Comparison of ENCODE assay signal across 8 cellular contexts in genomic region chr5:173707392-173707791, GRCh38.
DNase-seq lines count a peak whose midpoint lies in the region; ATAC-seq and TF ChIP-seq lines count a peak whose summit lies in the region.

No MANE protein-coding gene starts in this region.

- TF ChIP-seq CTCF in body of pancreas (IDR thresholded peaks at IDR 0.05): no peak
- TF ChIP-seq CTCF in prostate gland (IDR thresholded peaks at IDR 0.05): no peak
- TF ChIP-seq CTCF in esophagus squamous epithelium (IDR thresholded peaks at IDR 0.05): no peak
- no peak for TF ChIP-seq CTCF in Calu3 (IDR thresholded peaks at IDR 0.05; ENCODE audit: unreplicated experiment)

- DNase-seq in body of pancreas (peak in 3 of 4 donors; percentile 34 to 78 (median 56)), prostate gland (ENCODE audit: low spot score) (peak; percentile 10), esophagus squamous epithelium (lab: John Stamatoyannopoulos, UW) (no peak), occipital lobe (lab: John Stamatoyannopoulos, UW) (no peak), inferior parietal cortex (ENCODE audit: extremely low spot score) (no peak), Calu3 (no peak)

- 63 to 67% methylated on average over 4 of the region's 4 CpGs for WGBS in body of pancreas, 2 donors
- whole genome bisulfite sequencing in prostate gland: 49% methylated on average over 4 of the region's 4 CpGs
- 22 to 53% methylated on average over 3 of the region's 4 CpGs for WGBS in esophagus squamous epithelium, 2 donors

- H3K27ac ChIP-seq in body of pancreas (peak overlapping the region; percentile 15 to 47 (median 36)), prostate gland (peak overlapping the region in 1 of 2 donors; percentile 26), esophagus squamous epithelium (no peak overlapping the region)

- intact Hi-C loops in body of pancreas (cut with DNase I) (loop anchor here (10.0 kb wide), 1 partner anchor 83 kb away; no protein-coding TSS in a partner anchor), prostate gland (cut with DNase I) (no loop called here), esophagus squamous epithelium (cut with DNase I) (no loop called here), Calu3 (cut with micrococcal nuclease; ENCODE audit: unreplicated experiment) (no loop called here)

- H3K4me3 ChIP-seq in body of pancreas (no peak overlapping the region), prostate gland (no peak overlapping the region), esophagus squamous epithelium (no peak overlapping the region)

- no peaks in the 10 kb centered on the region for H3K36me3 ChIP-seq in body of pancreas (replicated peaks in 1 of 2; ENCODE audit: insufficient read depth in 1 of 2, low read depth in 2 of 2)
- no peaks in the 10 kb centered on the region for H3K36me3 ChIP-seq in prostate gland
- H3K36me3 ChIP-seq in esophagus squamous epithelium: no peaks in the 10 kb centered on the region

- H3K4me1 ChIP-seq in body of pancreas (peaks cover 23% of the 10 kb centered on the region), prostate gland (replicated peaks) (no peaks in the 10 kb centered on the region), esophagus squamous epithelium (peaks cover 0 to 10% (median 0%) of the 10 kb centered on the region in 3 donors)

- no peak overlapping the region for H3K4me3 Mint-ChIP-seq in Calu3 (ENCODE audit: low read depth, unreplicated experiment)

- H3K9me3 Mint-ChIP-seq in Calu3 (ENCODE audit: low read depth, unreplicated experiment): peaks cover 4% of the 10 kb centered on the region

- H3K27me3 ChIP-seq in body of pancreas (no peaks in the 10 kb centered on the region), prostate gland (replicated peaks; ENCODE audit: insufficient read depth) (no peaks in the 10 kb centered on the region), esophagus squamous epithelium (no peaks in the 10 kb centered on the region)

- no peak for TF ChIP-seq POLR2A in body of pancreas (IDR thresholded peaks at IDR 0.05)
- TF ChIP-seq POLR2A in prostate gland (IDR thresholded peaks at IDR 0.05): no peak
- no peak for TF ChIP-seq POLR2A in esophagus squamous epithelium (IDR thresholded peaks at IDR 0.05)

- H3K4me1 Mint-ChIP-seq in Calu3 (ENCODE audit: low read depth, unreplicated experiment): no peaks in the 10 kb centered on the region

- no peak overlapping the region for H3K27ac Mint-ChIP-seq in Calu3 (ENCODE audit: unreplicated experiment)

- BruUV-seq in Calu3 (replicated peaks; lab: Mats Ljungman, UMichigan): no TSS peak

- ATAC-seq in GM18867 (IDR thresholded peaks at IDR 0.05; ENCODE audit: unreplicated experiment) (peak; percentile 74), HG03095 (IDR thresholded peaks at IDR 0.05; ENCODE audit: unreplicated experiment) (peak; percentile 78), body of pancreas (peak; percentile 25)

- H3K9me3 ChIP-seq in body of pancreas (no peaks in the 10 kb centered on the region), prostate gland (no peaks in the 10 kb centered on the region), esophagus squamous epithelium (no peaks in the 10 kb centered on the region)

- CTCF ChIA-PET in Calu3 (lab: Charles Lee): no interaction called here

- H3K27me3 Mint-ChIP-seq in Calu3 (ENCODE audit: unreplicated experiment): peaks cover 8% of the 10 kb centered on the region

- H3K36me3 Mint-ChIP-seq in Calu3 (ENCODE audit: insufficient read depth, unreplicated experiment): no peaks in the 10 kb centered on the region

Comparison
In these comparisons a context has a peak if more than half of its experiments do, and no peak if none do; other contexts are left out.
1. ATAC-seq: peak in every context shown above with its lines; median percentile 78 in HG03095; 74 in GM18867; 25 in body of pancreas.
2. DNase-seq: peak in body of pancreas (3 of 4) and prostate gland (single experiment); none in esophagus squamous epithelium (single experiment), occipital lobe (single experiment), inferior parietal cortex (single experiment) and Calu3 (single experiment).
3. H3K27ac ChIP-seq: peak in body of pancreas (4 of 4); none in esophagus squamous epithelium (0 of 4).